In genomic region chrX:81857192-81857591, GRCh38 we compare ENCODE assay signal across 31 cellular contexts.
"Had no signal": no experiment of that assay in that cellular context is flagged by ENCODE, and none has a peak within 500 bp of the region (broad histone marks: within the 10 kb centered on the region; RNA-seq: fewer than 3 reads in every experiment).

No MANE protein-coding gene starts in this region.

- ATAC-seq: activated CD4-positive, CD25-positive, alpha-beta regulatory T cell treated with anti-CD3 and anti-CD28 coated beads, Interleukin-2, amount 50 U/mL, for 24 hours; activated CD8-positive, alpha-beta T cell treated with anti-CD3 and anti-CD28 coated beads for 36 hours; activated T-cell treated with anti-CD3 and anti-CD28 coated beads, Interleukin-2, amount 50 U/mL, for 4 hours; activated T-helper 17 cell treated with anti-CD3 and anti-CD28 coated beads, Interleukin-2, amount 50 U/mL, for 72 hours; esophagus mucosa had no signal

- H3K27ac ChIP-seq: adrenal gland, breast epithelium, cardiac muscle cell, coronary artery, dorsolateral prefrontal cortex, WERI-Rb-1 had no signal

- H3K4me3 ChIP-seq: adrenal gland, breast epithelium, cardiac muscle cell, coronary artery, dorsolateral prefrontal cortex had no signal

- H3K4me1 ChIP-seq: adrenal gland, breast epithelium had no signal

- DNase-seq: activated B cell treated with CpG ODN at 0.5 μM for 24 hours; activated CD4-positive, alpha-beta T cell treated with anti-CD3 and anti-CD28 coated beads for 48 hours; activated CD4-positive, alpha-beta T cell treated with anti-CD3 and anti-CD28 coated beads, Interleukin-2, amount 50 U/mL, for 1 hour; activated CD4-positive, alpha-beta T cell treated with anti-CD3 and anti-CD28 coated beads, Interleukin-2, amount 50 U/mL, for 48 hours; activated CD8-positive, alpha-beta memory T cell treated with anti-CD3 and anti-CD28 coated beads for 24 hours; activated CD8-positive, alpha-beta T cell treated with anti-CD3 and anti-CD28 coated beads for 36 hours; activated effector memory CD4-positive, alpha-beta T cell treated with Interleukin-2 at 50 U/mL for 16 hours; activated gamma-delta T cell treated with Interleukin-2 at 50 U/mL for 16 hours; activated naive CD4-positive, alpha-beta T cell treated with anti-CD3 and anti-CD28 coated beads, Interleukin-2, amount 50 U/mL, for 16 hours; activated naive CD4-positive, alpha-beta T cell treated with Interleukin-2 at 50 U/mL for 16 hours; activated T-cell treated with anti-CD3 and anti-CD28 coated beads, Interleukin-2, amount 50 U/mL, for 4 hours; adrenal gland; amygdala; aorta; central memory CD4-positive, alpha-beta T cell; cerebellar nuclear complex; dorsolateral prefrontal cortex; effector memory CD4-positive, alpha-beta T cell; endodermal cell; foreskin fibroblast; head of caudate nucleus; hippocampal formation; T1000; WERI-Rb-1 had no signal

- FAIRE-seq: frontal cortex had no signal

- H3K36me3 ChIP-seq: adrenal gland, breast epithelium, cardiac muscle cell, WERI-Rb-1 had no signal

- H3K27me3 ChIP-seq: adrenal gland, cardiac muscle cell had no signal
